14 cellular contexts compared by ENCODE assay signal in genomic region chr6:37974381-37974780, GRCh38.
DNase-seq lines count a peak whose midpoint lies in the region; ATAC-seq and TF ChIP-seq lines count a peak whose summit lies in the region.
"Had no signal": no experiment of that assay in that cellular context is flagged by ENCODE, and none has a peak within 500 bp of the region (broad histone marks: within the 10 kb centered on the region; RNA-seq: fewer than 3 reads in every experiment).

No MANE protein-coding gene starts in this region.

- H3K27me3 Mint-ChIP-seq in T-helper 17 cell (no peaks in the 10 kb centered on the region), natural killer cell (ENCODE audit: low read depth in 2 of 2) (no peaks in the 10 kb centered on the region)
- H3K27me3 Mint-ChIP-seq in stimulated activated memory B cell treated with anti-CD40 and anti-IgM and Interleukin-4, amounts not matched to agents 10 μg/mL and 1 μg/mL and 100 μg/mL, for 72 hours, result no peaks in the 10 kb centered on the region
- H3K27me3 Mint-ChIP-seq: CD4-positive, CD25-positive, alpha-beta regulatory T cell had no signal

- H3K27ac Mint-ChIP-seq in T-helper 17 cell, result peak overlapping the region; percentile 65
- H3K27ac Mint-ChIP-seq in natural killer cell, result peak overlapping the region in 1 of 2 donors; percentile 13
- H3K27ac Mint-ChIP-seq in stimulated activated memory B cell treated with anti-CD40 and anti-IgM and Interleukin-4, amounts not matched to agents 10 μg/mL and 1 μg/mL and 100 μg/mL, for 72 hours, result no peak overlapping the region
- H3K27ac Mint-ChIP-seq: CD4-positive, CD25-positive, alpha-beta regulatory T cell; CD8-positive, alpha-beta T cell had no signal

- no peaks in the 10 kb centered on the region for H3K9me3 ChIP-seq in HEK293 (ENCODE audit: control insufficient read depth, insufficient read depth, low read depth, low read length)
- no peaks in the 10 kb centered on the region for H3K9me3 ChIP-seq in T-helper 17 cell (ENCODE audit: control insufficient read depth, low read length, poor library complexity, severe bottlenecking)
- H3K9me3 ChIP-seq: HAP-1 had no signal

- CTCF ChIA-PET in HEK293 (lab: Yijun Ruan, JAX), result interaction anchor here (0.6 to 1.1 kb wide), 2 partner anchors 9 to 630 kb away, joined by 3 to 6 read pairs; no protein-coding TSS in a partner anchor

- H3K4me1 ChIP-seq in HEK293 (ENCODE audit: control insufficient read depth, insufficient read depth, low read length), result no peaks in the 10 kb centered on the region
- H3K4me1 ChIP-seq: Caco-2 had no signal

- H3K4me1 Mint-ChIP-seq in T-helper 17 cell (peaks cover 31% of the 10 kb centered on the region), natural killer cell (peaks cover 54 to 58% of the 10 kb centered on the region in 2 donors)
- peaks cover 34% of the 10 kb centered on the region for H3K4me1 Mint-ChIP-seq in stimulated activated memory B cell treated with anti-CD40 and anti-IgM and Interleukin-4, amounts not matched to agents 10 μg/mL and 1 μg/mL and 100 μg/mL, for 72 hours

- no peak overlapping the region for H3K4me3 Mint-ChIP-seq in T-helper 17 cell
- peak overlapping the region; percentile 17 for H3K4me3 Mint-ChIP-seq in natural killer cell
- no peak overlapping the region for H3K4me3 Mint-ChIP-seq in stimulated activated memory B cell treated with anti-CD40 and anti-IgM and Interleukin-4, amounts not matched to agents 10 μg/mL and 1 μg/mL and 100 μg/mL, for 72 hours
- H3K4me3 Mint-ChIP-seq: CD4-positive, CD25-positive, alpha-beta regulatory T cell; CD8-positive, alpha-beta T cell had no signal

- H3K9me3 Mint-ChIP-seq in natural killer cell, result peaks cover 0 to 2% of the 10 kb centered on the region in 2 donors
- H3K9me3 Mint-ChIP-seq in stimulated activated memory B cell treated with anti-CD40 and anti-IgM and Interleukin-4, amounts not matched to agents 10 μg/mL and 1 μg/mL and 100 μg/mL, for 72 hours, result no peaks in the 10 kb centered on the region
- H3K9me3 Mint-ChIP-seq: CD8-positive, alpha-beta T cell had no signal

- H3K4me3 ChIP-seq in HEK293 (ENCODE audit: low read depth, low read length), result no peak overlapping the region
- H3K4me3 ChIP-seq: HAP-1 had no signal

- no peak overlapping the region for H3K27ac ChIP-seq in HEK293 (ENCODE audit: extremely low read depth, low read depth, low read length)
- H3K27ac ChIP-seq: C4-2B had no signal

- peaks cover 2% of the 10 kb centered on the region for H3K36me3 Mint-ChIP-seq in T-helper 17 cell (ENCODE audit: low read depth)
- no peaks in the 10 kb centered on the region for H3K36me3 Mint-ChIP-seq in natural killer cell
- H3K36me3 Mint-ChIP-seq in stimulated activated memory B cell treated with anti-CD40 and anti-IgM and Interleukin-4, amounts not matched to agents 10 μg/mL and 1 μg/mL and 100 μg/mL, for 72 hours, result peaks cover 30% of the 10 kb centered on the region

- TF ChIP-seq CTCF in HEK293 (tag by site-specific recombination; IDR thresholded peaks at IDR 0.05) (no peak), natural killer cell (IDR thresholded peaks at IDR 0.05) (no peak)

- DNase-seq in T-helper 17 cell, result no peak
- no peak for DNase-seq in natural killer cell
- DNase-seq in NCI-H526 (lab: John Stamatoyannopoulos, UW), result no peak
- DNase-seq in activated CD4-positive, alpha-beta T cell treated with anti-CD3 and anti-CD28 coated beads for 1 hour, result no peak
- DNase-seq: Caco-2; CD4-positive, CD25-positive, alpha-beta regulatory T cell; CD8-positive, alpha-beta T cell; DMS153; DND-41; GOT3 had no signal

- POLR2A ChIA-PET in HEK293 (lab: Yijun Ruan, JAX), result no interaction called here

- H3K36me3 ChIP-seq in HEK293 (ENCODE audit: control insufficient read depth in 2 of 2, insufficient read depth in 1 of 2, low read length in 2 of 2), result no peaks in the 10 kb centered on the region

- intact Hi-C loops in natural killer cell (cut with micrococcal nuclease), result no loop called here

- ATAC-seq in T-helper 17 cell (no peak), natural killer cell (no peak)
- ATAC-seq in stimulated activated memory B cell treated with anti-CD40 and anti-IgM and Interleukin-4, amounts not matched to agents 10 μg/mL and 1 μg/mL and 100 μg/mL, for 72 hours, result no peak
- ATAC-seq: CD8-positive, alpha-beta T cell had no signal

TF ChIP-seq in HEK293, 187 proteins besides CTCF, POLR2A, EP300 and RAD21:
- no peak for TF ChIP-seq ZNF785 (tag by site-specific recombination; IDR thresholded peaks at IDR 0.05)
- TF ChIP-seq GLI4 (tag by site-specific recombination; IDR thresholded peaks at IDR 0.05), result no peak
- 0 out of 2 replicates have a peak, but pooled peaks have one; percentile 12 for TF ChIP-seq ZNF121 (tag by site-specific recombination; IDR thresholded peaks at IDR 0.05)
